1 cellular context compared by ENCODE assay signal in genomic region chr11:78253797-78254196, GRCh38.
TF ChIP-seq lines count a peak whose summit lies in the region.

No MANE protein-coding gene starts in this region.

TF ChIP-seq in K562, 482 proteins besides CTCF, POLR2A, EP300 and RAD21 (continued from another document):
- TF ChIP-seq NBN (IDR thresholded peaks at IDR 0.05; ENCODE audit: low read depth) = no peak
- TF ChIP-seq ZNF444 (CRISPR knock-in tag; IDR thresholded peaks at IDR 0.05) = no peak
- no peak for TF ChIP-seq KDM5B (IDR thresholded peaks at IDR 0.05; ENCODE audit: insufficient replicate concordance, low read depth, low read length)
- TF ChIP-seq ZNF316 (IDR thresholded peaks at IDR 0.05) = peak; percentile 55
